ENCODE assay signal across 8 cellular contexts in genomic region chr3:113606539-113607218, GRCh38.
A peak's percentile ranks its signal among the peaks of the same experiment; 100 is the strongest.
DNase-seq lines count a peak whose midpoint lies in the region; ATAC-seq and TF ChIP-seq lines count a peak whose summit lies in the region.

No MANE protein-coding gene starts in this region.

- no peaks in the 10 kb centered on the region for H3K9me3 Mint-ChIP-seq in CD4-positive, alpha-beta T cell

- peaks cover 29% of the 10 kb centered on the region for H3K4me1 Mint-ChIP-seq in CD4-positive, alpha-beta T cell (ENCODE audit: low read depth)

- H3K9me3 ChIP-seq in CD4-positive, alpha-beta T cell (ENCODE audit: control insufficient read depth, low read length): no peaks in the 10 kb centered on the region

- DNase-seq in CD4-positive, alpha-beta T cell: peak in 9 of 10 experiments; percentile 2 to 28 (median 5)
- peak; percentile 23 for DNase-seq in activated T-cell treated with anti-CD3 and anti-CD28 coated beads for 48 hours (ENCODE audit: low read depth)
- peak; percentile 1 to 13 for DNase-seq in stimulated activated CD4-positive, alpha-beta T cell treated with anti-CD3 and anti-CD28 coated beads, Interleukin-4, amount 100 ng/mL, for 48 hours (ENCODE audit: low read depth in 2 of 2)
- no peak for DNase-seq in cortex of kidney (lab: John Stamatoyannopoulos, UW)
- DNase-seq in occipital lobe (lab: John Stamatoyannopoulos, UW): no peak
- no peak for DNase-seq in effector CD8-positive, alpha-beta T cell (lab: John Stamatoyannopoulos, UW)

- H3K27ac ChIP-seq in CD4-positive, alpha-beta T cell (ENCODE audit: low read depth, low read length): no peak overlapping the region

- H3K4me3 Mint-ChIP-seq in CD4-positive, alpha-beta T cell: peak overlapping the region; percentile 27

- no peak for TF ChIP-seq CTCF in CD4-positive, alpha-beta T cell (IDR thresholded peaks at IDR 0.05)

- H3K27me3 ChIP-seq in CD4-positive, alpha-beta T cell (ENCODE audit: control insufficient read depth, insufficient read depth, low read length): no peaks in the 10 kb centered on the region

- ATAC-seq in CD4-positive, alpha-beta T cell (ENCODE audit: poor library complexity): peak; percentile 91
- ATAC-seq in GM19468 (IDR thresholded peaks at IDR 0.05; ENCODE audit: extremely low read depth, unreplicated experiment): peak; percentile 98
- ATAC-seq in HG03460 (IDR thresholded peaks at IDR 0.05; ENCODE audit: unreplicated experiment): peak; percentile 98

- POLR2A ChIA-PET in CD4-positive, alpha-beta T cell (lab: Charles Lee): interaction anchor here (1.0 kb wide), 1 partner anchor 140 kb away, joined by 3 read pairs; the partner anchor contains the start of gene ATP6V1A

- intact Hi-C loops in CD4-positive, alpha-beta T cell (cut with DNase I, micrococcal nuclease): no loop called here

- H3K27me3 Mint-ChIP-seq in CD4-positive, alpha-beta T cell: no peaks in the 10 kb centered on the region

- CTCF ChIA-PET in CD4-positive, alpha-beta T cell (lab: Charles Lee): no interaction called here

- H3K36me3 Mint-ChIP-seq in CD4-positive, alpha-beta T cell (ENCODE audit: low read depth): peaks cover 93% of the 10 kb centered on the region

- peak overlapping the region; percentile 66 for H3K27ac Mint-ChIP-seq in CD4-positive, alpha-beta T cell

Comparison
In these comparisons a context has a peak if more than half of its experiments do, and no peak if none do; other contexts are left out.
1. DNase-seq: peak in CD4-positive, alpha-beta T cell (9 of 10), activated T-cell treated with anti-CD3 and anti-CD28 coated beads for 48 hours (single experiment) and stimulated activated CD4-positive, alpha-beta T cell treated with anti-CD3 and anti-CD28 coated beads, Interleukin-4, amount 100 ng/mL, for 48 hours (2 of 2); none in cortex of kidney (single experiment), occipital lobe (single experiment) and effector CD8-positive, alpha-beta T cell (single experiment).
2. Peak in every context shown above with its lines, with median percentiles within 50 percentile points of each other: ATAC-seq.